In the genomic region with DNA sequence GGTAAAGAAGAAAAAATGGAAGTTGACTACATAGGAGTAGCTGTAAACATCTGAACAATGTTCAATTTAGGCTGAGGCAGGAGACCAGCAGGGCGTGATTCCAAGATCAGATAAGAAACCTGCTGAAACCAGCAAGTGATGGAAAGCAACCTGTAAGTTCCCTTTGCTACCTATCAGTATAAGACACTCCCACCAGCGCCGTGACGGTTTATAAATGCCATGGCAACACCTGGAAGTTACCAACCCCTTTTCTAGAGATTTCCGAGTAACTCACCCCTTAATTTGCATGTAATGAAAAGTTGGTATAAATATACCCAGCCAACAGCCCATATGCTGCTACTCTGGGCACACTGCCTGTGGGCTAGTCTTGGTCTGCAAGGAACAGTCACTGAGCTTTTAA, we compare ENCODE assay signal across 13 cellular contexts. TPM values are rescaled to one million over a fixed set of nuclear protein-coding genes. Genes with fewer than 3 reads are reported as not detected.
DNase-seq lines count a peak whose midpoint lies in the region; ATAC-seq and TF ChIP-seq lines count a peak whose summit lies in the region.
"Had no signal": no experiment of that assay in that cellular context is flagged by ENCODE, and none has a peak within 500 bp of the region (broad histone marks: within the 10 kb centered on the region; RNA-seq: fewer than 3 reads in every experiment).

No MANE protein-coding gene starts in this region.

- intact Hi-C loops in activated T-helper 2 cell treated with anti-CD3 and anti-CD28 coated beads, Interferon-gamma antibody, Interleukin-2, Interleukin-4, amounts not matched to agents 10 μg/mL and 5 μg/mL and 100 μg/mL, durations not matched to agents 14 hours and 24 hours and 36 hours (cut with micrococcal nuclease): loop anchor here (5.0 kb wide), 1 partner anchor 156 kb away; the partner anchor contains the start of gene ZNF224

- no peak for ATAC-seq in GM19455 (IDR thresholded peaks at IDR 0.05; ENCODE audit: unreplicated experiment)

- POLR2A ChIA-PET in CD8-positive, alpha-beta memory T cell (lab: Charles Lee): no interaction called here

- H3K27ac ChIP-seq in CD8-positive, alpha-beta memory T cell (ENCODE audit: low read depth, low read length): no peak overlapping the region
- H3K27ac ChIP-seq in HUES64 (ENCODE audit: low read depth, low read length): no peak overlapping the region

- peak overlapping the region in 6 of 7 donors; percentile 19 to 97 (median 77) for H3K4me3 Mint-ChIP-seq in CD8-positive, alpha-beta memory T cell
- H3K4me3 Mint-ChIP-seq in activated T-helper 2 cell treated with anti-CD3 and anti-CD28 coated beads, Interferon-gamma antibody, Interleukin-2, Interleukin-4, amounts not matched to agents 10 μg/mL and 5 μg/mL and 100 μg/mL, durations not matched to agents 14 hours and 24 hours and 36 hours (ENCODE audit: low read depth): peak overlapping the region; percentile 97
- H3K4me3 Mint-ChIP-seq in nephron progenitor cell: peak overlapping the region; percentile 55

- H3K27ac Mint-ChIP-seq in CD8-positive, alpha-beta memory T cell: peak overlapping the region in 2 of 8 donors; percentile 47 to 98
- no peak overlapping the region for H3K27ac Mint-ChIP-seq in activated T-helper 2 cell treated with anti-CD3 and anti-CD28 coated beads, Interferon-gamma antibody, Interleukin-2, Interleukin-4, amounts not matched to agents 10 μg/mL and 5 μg/mL and 100 μg/mL, durations not matched to agents 14 hours and 24 hours and 36 hours
- no peak overlapping the region for H3K27ac Mint-ChIP-seq in nephron progenitor cell
- H3K27ac Mint-ChIP-seq: CD14-positive monocyte had no signal

- no peak overlapping the region for H3K9ac ChIP-seq in HUES64 (ENCODE audit: low read depth, low read length)

- H3K4me3 ChIP-seq in CD8-positive, alpha-beta memory T cell (ENCODE audit: low read length): no peak overlapping the region
- peak overlapping the region; percentile 94; the same call in 1 of the 2 replicates for H3K4me3 ChIP-seq in HUES64 (ENCODE audit: low read length)

- peaks cover 11 to 31% (median 22%) of the 10 kb centered on the region in 3 donors for H3K36me3 Mint-ChIP-seq in CD8-positive, alpha-beta memory T cell
- peaks cover 29% of the 10 kb centered on the region for H3K36me3 Mint-ChIP-seq in activated T-helper 2 cell treated with anti-CD3 and anti-CD28 coated beads, Interferon-gamma antibody, Interleukin-2, Interleukin-4, amounts not matched to agents 10 μg/mL and 5 μg/mL and 100 μg/mL, durations not matched to agents 14 hours and 24 hours and 36 hours (ENCODE audit: low read depth)
- H3K36me3 Mint-ChIP-seq in nephron progenitor cell (ENCODE audit: low read depth): peaks cover 31% of the 10 kb centered on the region

- peaks cover 7 to 11% (median 8%) of the 10 kb centered on the region in 5 donors for H3K9me3 Mint-ChIP-seq in CD8-positive, alpha-beta memory T cell
- peaks cover 35% of the 10 kb centered on the region for H3K9me3 Mint-ChIP-seq in activated T-helper 2 cell treated with anti-CD3 and anti-CD28 coated beads, Interferon-gamma antibody, Interleukin-2, Interleukin-4, amounts not matched to agents 10 μg/mL and 5 μg/mL and 100 μg/mL, durations not matched to agents 14 hours and 24 hours and 36 hours
- H3K9me3 Mint-ChIP-seq in nephron progenitor cell: peaks cover 49% of the 10 kb centered on the region

- 89% methylated on average over 4 of the region's 5 CpGs for WGBS in HUES64

- TF ChIP-seq CTCF in nephron progenitor cell (IDR thresholded peaks at IDR 0.05): no peak

- H3K9me3 ChIP-seq in CD8-positive, alpha-beta memory T cell (ENCODE audit: low read length): no peaks in the 10 kb centered on the region
- peaks cover 5% of the 10 kb centered on the region; the same call in 1 of the 2 replicates for H3K9me3 ChIP-seq in HUES64 (ENCODE audit: insufficient read depth, low read depth, low read length)

- peaks cover 13% of the 10 kb centered on the region for H3K36me3 ChIP-seq in CD8-positive, alpha-beta memory T cell (ENCODE audit: insufficient read depth, low read length)
- peaks cover 22% of the 10 kb centered on the region for H3K36me3 ChIP-seq in HUES64 (ENCODE audit: insufficient read depth, low read length)

- DNase-seq in CD8-positive, alpha-beta memory T cell: no peak
- no peak for DNase-seq in activated T-helper 2 cell treated with anti-CD3 and anti-CD28 coated beads, Interferon-gamma antibody, Interleukin-2, Interleukin-4, amounts not matched to agents 10 μg/mL and 5 μg/mL and 100 μg/mL, durations not matched to agents 14 hours and 24 hours and 36 hours (ENCODE audit: low spot score)
- DNase-seq in nephron progenitor cell (no peak), AG08396 (ENCODE audit: low spot score) (no peak)
- no peak for DNase-seq in activated CD4-positive, CD25-positive, alpha-beta regulatory T cell (lab: John Stamatoyannopoulos, UW)
- DNase-seq: activated CD8-positive, alpha-beta memory T cell treated with anti-CD3 and anti-CD28 coated beads for 24 hours; activated naive CD4-positive, alpha-beta T cell treated with anti-CD3 and anti-CD28 coated beads, Interleukin-2, amount 50 U/mL, for 16 hours; kidney; right cardiac atrium; T-helper 9 cell had no signal

- H3K4me1 ChIP-seq in CD8-positive, alpha-beta memory T cell (ENCODE audit: insufficient read depth, low read length): peaks cover 13% of the 10 kb centered on the region
- H3K4me1 ChIP-seq in HUES64 (ENCODE audit: insufficient read depth, low read length): peaks cover 9% of the 10 kb centered on the region; the same call in 1 of the 2 replicates

- H3K27me3 ChIP-seq in CD8-positive, alpha-beta memory T cell (ENCODE audit: insufficient read depth, low read length, poor library complexity, severe bottlenecking): no peaks in the 10 kb centered on the region
- H3K27me3 ChIP-seq in HUES64 (ENCODE audit: insufficient read depth, low read length): no peaks in the 10 kb centered on the region

- H3K27me3 Mint-ChIP-seq in CD8-positive, alpha-beta memory T cell: peaks cover 8% of the 10 kb centered on the region in 2 donors
- no peaks in the 10 kb centered on the region for H3K27me3 Mint-ChIP-seq in activated T-helper 2 cell treated with anti-CD3 and anti-CD28 coated beads, Interferon-gamma antibody, Interleukin-2, Interleukin-4, amounts not matched to agents 10 μg/mL and 5 μg/mL and 100 μg/mL, durations not matched to agents 14 hours and 24 hours and 36 hours (ENCODE audit: low read depth)
- peaks cover 20% of the 10 kb centered on the region for H3K27me3 Mint-ChIP-seq in nephron progenitor cell (ENCODE audit: low read depth, poor library complexity)

- CTCF ChIA-PET in CD8-positive, alpha-beta memory T cell (lab: Charles Lee): interaction anchor here (1.9 kb wide), 1 partner anchor 14 kb away, joined by 8 read pairs; the partner anchor contains the start of gene ZNF221

- H3K4me1 Mint-ChIP-seq in CD8-positive, alpha-beta memory T cell: peaks cover 24 to 43% (median 35%) of the 10 kb centered on the region in 3 donors
- H3K4me1 Mint-ChIP-seq in activated T-helper 2 cell treated with anti-CD3 and anti-CD28 coated beads, Interferon-gamma antibody, Interleukin-2, Interleukin-4, amounts not matched to agents 10 μg/mL and 5 μg/mL and 100 μg/mL, durations not matched to agents 14 hours and 24 hours and 36 hours (ENCODE audit: low read depth): peaks cover 10% of the 10 kb centered on the region
- peaks cover 13% of the 10 kb centered on the region for H3K4me1 Mint-ChIP-seq in nephron progenitor cell

RNA-seq across cellular contexts. Expression of gene ZNF45, which starts 1.1 kb away (rescaled TPM):
- total RNA-seq in CD8-positive, alpha-beta memory T cell: 10 to 100 TPM; 10.0 to 11.7 TPM
- 15.0 TPM for polyA plus RNA-seq in CD8-positive, alpha-beta memory T cell
- polyA plus RNA-seq in HUES64 (2013, experiment 1 of 2): 12.4 TPM
- 14.8 TPM for polyA plus RNA-seq in HUES64 (2013, experiment 2 of 2)
- total RNA-seq in activated T-helper 2 cell treated with anti-CD3 and anti-CD28 coated beads, Interferon-gamma antibody, Interleukin-2, Interleukin-4, amounts not matched to agents 10 μg/mL and 5 μg/mL and 100 μg/mL, durations not matched to agents 14 hours and 24 hours and 36 hours: 11.1 and 12.2 TPM in 2 replicates

RNA-seq across cellular contexts. Expression of gene ZNF221, which starts 14.8 kb away (rescaled TPM):
- total RNA-seq in CD8-positive, alpha-beta memory T cell: 1 to 10 TPM; 1.7 to 1.8 TPM
- polyA plus RNA-seq in CD8-positive, alpha-beta memory T cell: 3.3 TPM
- 2.4 TPM for polyA plus RNA-seq in HUES64 (2013, experiment 1 of 2)
- 3.2 TPM for polyA plus RNA-seq in HUES64 (2013, experiment 2 of 2)
- 0.92 and 1.4 TPM in 2 replicates for total RNA-seq in activated T-helper 2 cell treated with anti-CD3 and anti-CD28 coated beads, Interferon-gamma antibody, Interleukin-2, Interleukin-4, amounts not matched to agents 10 μg/mL and 5 μg/mL and 100 μg/mL, durations not matched to agents 14 hours and 24 hours and 36 hours

RNA-seq across cellular contexts. Expression of gene ZNF155, which starts 47.8 kb away (rescaled TPM):
- total RNA-seq in CD8-positive, alpha-beta memory T cell: 1 to 10 TPM; 5.0 to 5.4 TPM
- polyA plus RNA-seq in CD8-positive, alpha-beta memory T cell: 5.8 TPM
- 4.5 TPM for polyA plus RNA-seq in HUES64 (2013, experiment 1 of 2)
- 7.5 TPM for polyA plus RNA-seq in HUES64 (2013, experiment 2 of 2)
- total RNA-seq in activated T-helper 2 cell treated with anti-CD3 and anti-CD28 coated beads, Interferon-gamma antibody, Interleukin-2, Interleukin-4, amounts not matched to agents 10 μg/mL and 5 μg/mL and 100 μg/mL, durations not matched to agents 14 hours and 24 hours and 36 hours: 4.7 and 5.5 TPM in 2 replicates

RNA-seq across cellular contexts. Expression of gene ZNF404, which starts 52.5 kb away (rescaled TPM):
- 1 to 10 TPM in 1 of 2 experiments, under 1 TPM in 1; 0.83 to 1.4 TPM for total RNA-seq in CD8-positive, alpha-beta memory T cell
- polyA plus RNA-seq in CD8-positive, alpha-beta memory T cell: 3.5 TPM
- 2.5 TPM for polyA plus RNA-seq in HUES64 (2013, experiment 1 of 2)
- 2.4 TPM for polyA plus RNA-seq in HUES64 (2013, experiment 2 of 2)
- 0.53 and 1.7 TPM in 2 replicates for total RNA-seq in activated T-helper 2 cell treated with anti-CD3 and anti-CD28 coated beads, Interferon-gamma antibody, Interleukin-2, Interleukin-4, amounts not matched to agents 10 μg/mL and 5 μg/mL and 100 μg/mL, durations not matched to agents 14 hours and 24 hours and 36 hours
- polyA plus RNA-seq: CD14-positive monocyte had no signal
